ENCODE assay signal across 10 cellular contexts in the genomic region with DNA sequence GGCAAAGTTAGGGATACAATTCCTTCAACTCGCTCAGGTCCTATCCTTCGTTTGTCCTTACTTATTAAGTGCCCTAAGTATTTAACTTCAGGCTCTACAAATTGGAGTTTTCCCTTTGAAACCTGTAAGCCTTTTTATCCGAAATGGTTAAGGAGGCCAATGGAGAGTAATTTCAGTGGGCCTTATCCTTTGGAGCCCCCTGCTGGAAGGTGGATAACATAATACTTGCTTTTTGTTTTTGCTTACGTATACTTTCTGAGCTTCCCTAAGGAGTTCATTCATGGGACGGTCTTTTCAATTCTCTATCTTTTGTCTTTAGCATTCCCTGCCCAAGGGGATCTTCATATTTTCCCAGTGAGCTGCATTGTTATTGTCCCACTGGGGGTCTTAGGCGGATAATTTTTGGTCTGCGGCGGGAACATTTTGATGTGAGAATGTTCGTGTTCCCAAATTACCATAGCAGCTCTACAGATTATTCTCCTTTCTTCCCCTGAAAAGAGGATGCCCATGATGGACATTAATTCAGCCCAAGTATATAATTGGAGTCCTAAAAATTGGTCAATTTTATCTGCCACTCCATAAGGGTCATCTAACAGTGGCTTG. TPM values are rescaled to one million over a fixed set of nuclear protein-coding genes. Genes with fewer than 3 reads are reported as not detected.
DNase-seq lines count a peak whose midpoint lies in the region; ATAC-seq and TF ChIP-seq lines count a peak whose summit lies in the region.
"Had no signal": no experiment of that assay in that cellular context is flagged by ENCODE, and none has a peak within 500 bp of the region (broad histone marks: within the 10 kb centered on the region; RNA-seq: fewer than 3 reads in every experiment).

No MANE protein-coding gene starts in this region.

- TF ChIP-seq CTCF in Loucy (conservative IDR thresholded peaks at IDR 0.05; ENCODE audit: low read length) (peak; percentile 85), fibroblast of lung (conservative IDR thresholded peaks at IDR 0.05 in 1 of 2, IDR thresholded peaks at IDR 0.05 in 1 of 2; ENCODE audit: low read depth in 1 of 2, low read length in 2 of 2) (peak; percentile 72), nephron (IDR thresholded peaks at IDR 0.05; ENCODE audit: unreplicated experiment in 3 of 3) (peak; percentile 49 to 59 (median 56))

- ATAC-seq in GM19328 (IDR thresholded peaks at IDR 0.05; ENCODE audit: unreplicated experiment) = no peak
- no peak for ATAC-seq in HG03135 (IDR thresholded peaks at IDR 0.05; ENCODE audit: unreplicated experiment)

- no peaks in the 10 kb centered on the region for H3F3A ChIP-seq in Loucy (ENCODE audit: low read depth)

- no peaks in the 10 kb centered on the region; the same call in 1 of the 2 replicates for H3K9me3 ChIP-seq in Loucy (ENCODE audit: insufficient read depth, low read depth, low read length)
- H3K9me3 ChIP-seq in fibroblast of lung (ENCODE audit: control insufficient read depth, insufficient read depth, low read depth, low read length) = no peaks in the 10 kb centered on the region

- peak; percentile 55 for DNase-seq in NCI-H2227 (lab: John Stamatoyannopoulos, UW; ENCODE audit: unreplicated experiment)
- no peak for DNase-seq in NCI-H2227 treated with DMSO at 0.1 percent for 48 hours (lab: John Stamatoyannopoulos, UW)
- peak; percentile 11 for DNase-seq in T-helper 9 cell
- DNase-seq in fibroblast of lung (ENCODE audit: low read depth in 2 of 2) = peak; percentile 27 to 66
- DNase-seq: activated naive CD8-positive, alpha-beta T cell treated with anti-CD3 and anti-CD28 coated beads, Interleukin-2, amount 10 ng/mL, durations not matched to agents 7 days and 5 days had no signal

- H3K4me3 ChIP-seq in Loucy (ENCODE audit: low read length, poor library complexity, severe bottlenecking) (no peak overlapping the region), fibroblast of lung (replicated peaks in 1 of 4; ENCODE audit: control extremely low read depth in 1 of 4, insufficient read depth in 1 of 4, low read depth in 3 of 4, low read length in 4 of 4) (no peak overlapping the region)

- H3K4me2 ChIP-seq in Loucy (ENCODE audit: low read depth, low read length, poor library complexity, severe bottlenecking) (no peak overlapping the region), fibroblast of lung (ENCODE audit: extremely low read depth, insufficient read depth, low read length) (no peak overlapping the region)

- H3K4me1 ChIP-seq in Loucy (ENCODE audit: insufficient read depth, low read length, poor library complexity, severe bottlenecking) (no peaks in the 10 kb centered on the region), fibroblast of lung (ENCODE audit: control insufficient read depth, extremely low read depth, insufficient read depth, low read length) (no peaks in the 10 kb centered on the region)

- peak overlapping the region in 1 of 3 experiments; percentile 51 for H3K4me3 Mint-ChIP-seq in nephron
- H3K4me3 Mint-ChIP-seq: activated naive CD8-positive, alpha-beta T cell treated with anti-CD3 and anti-CD28 coated beads, Interleukin-2, amount 10 ng/mL, durations not matched to agents 7 days and 5 days; stimulated activated naive CD8-positive, alpha-beta T cell treated with anti-CD3 and anti-CD28 coated beads, Interleukin-15, Interleukin-2, amounts not matched to agents 100 ng/mL and 50 ng/mL, for 24 hours had no signal

- no peak overlapping the region for H3K27ac Mint-ChIP-seq in nephron
- H3K27ac Mint-ChIP-seq: activated naive CD8-positive, alpha-beta T cell treated with anti-CD3 and anti-CD28 coated beads, Interleukin-2, amount 10 ng/mL, durations not matched to agents 7 days and 5 days; stimulated activated naive CD8-positive, alpha-beta T cell treated with anti-CD3 and anti-CD28 coated beads, Interleukin-15, Interleukin-2, amounts not matched to agents 100 ng/mL and 50 ng/mL, for 24 hours had no signal

- H2AFZ ChIP-seq in Loucy (ENCODE audit: low read length) = peak overlapping the region; percentile 56
- H2AFZ ChIP-seq in fibroblast of lung (ENCODE audit: low read length) = no peak overlapping the region

- H3K9me3 Mint-ChIP-seq in nephron = peaks cover 32% of the 10 kb centered on the region

- H3K79me2 ChIP-seq in Loucy (ENCODE audit: insufficient read depth, low read length) = no peaks in the 10 kb centered on the region
- H3K79me2 ChIP-seq in fibroblast of lung (ENCODE audit: control insufficient read depth, insufficient read depth, low read length) = no peaks in the 10 kb centered on the region

- H3K9ac ChIP-seq in Loucy (ENCODE audit: low read depth, low read length, poor library complexity, severe bottlenecking) = no peak overlapping the region
- no peak overlapping the region for H3K9ac ChIP-seq in fibroblast of lung (ENCODE audit: insufficient read depth, low read length)

- H3K36me3 ChIP-seq in Loucy (ENCODE audit: insufficient read depth, low read length) (no peaks in the 10 kb centered on the region), fibroblast of lung (ENCODE audit: control insufficient read depth, insufficient read depth, low read length) (no peaks in the 10 kb centered on the region)

- peaks cover 11% of the 10 kb centered on the region for H3K27me3 Mint-ChIP-seq in nephron (ENCODE audit: low read depth)
- H3K27me3 Mint-ChIP-seq: activated naive CD8-positive, alpha-beta T cell treated with anti-CD3 and anti-CD28 coated beads, Interleukin-2, amount 10 ng/mL, durations not matched to agents 7 days and 5 days; stimulated activated naive CD8-positive, alpha-beta T cell treated with anti-CD3 and anti-CD28 coated beads, Interleukin-15, Interleukin-2, amounts not matched to agents 100 ng/mL and 50 ng/mL, for 24 hours had no signal

- H3K27me3 ChIP-seq in Loucy (ENCODE audit: insufficient read depth, low read length, poor library complexity, severe bottlenecking) (no peaks in the 10 kb centered on the region), fibroblast of lung (ENCODE audit: control insufficient read depth, insufficient read depth, low read length) (no peaks in the 10 kb centered on the region)

- no peaks in the 10 kb centered on the region for H3K9me2 ChIP-seq in Loucy (replicated peaks; ENCODE audit: low read depth, low read length)

- no peaks in the 10 kb centered on the region for H3K4me1 Mint-ChIP-seq in nephron
- H3K4me1 Mint-ChIP-seq: activated naive CD8-positive, alpha-beta T cell treated with anti-CD3 and anti-CD28 coated beads, Interleukin-2, amount 10 ng/mL, durations not matched to agents 7 days and 5 days had no signal

- H3K36me3 Mint-ChIP-seq in nephron (ENCODE audit: low read depth) = no peaks in the 10 kb centered on the region

- H4K20me1 ChIP-seq in Loucy (ENCODE audit: insufficient read depth, low read length, poor library complexity, severe bottlenecking) = no peaks in the 10 kb centered on the region
- no peaks in the 10 kb centered on the region for H4K20me1 ChIP-seq in fibroblast of lung (ENCODE audit: control insufficient read depth, extremely low read depth, insufficient read depth, low read length)

- no peak overlapping the region for H3K27ac ChIP-seq in fibroblast of lung (ENCODE audit: insufficient read depth, low read length)

RNA-seq across cellular contexts. Expression of gene TRAPPC8, which starts 34.4 kb away (rescaled TPM):
- 51.1 and 64.2 TPM in 2 replicates for total RNA-seq in fibroblast of lung
- 47.3 and 53.4 TPM in 2 replicates for polyA plus RNA-seq in fibroblast of lung
- polyA plus RNA-seq in fibroblast of lung (2012) = 16.4 and 17.7 TPM in 2 replicates
- 40.7 and 50.4 TPM in 2 replicates for polyA minus RNA-seq in fibroblast of lung (ENCODE audit: low replicate concordance)

RNA-seq across cellular contexts. Expression of gene RNF125, which starts 41.3 kb away (rescaled TPM):
- 0.26 and 0.33 TPM in 2 replicates for total RNA-seq in fibroblast of lung
- 0.14 and 0.67 TPM in 2 replicates for polyA plus RNA-seq in fibroblast of lung
- polyA plus RNA-seq in fibroblast of lung (2012) = 0.10 and 0.28 TPM in 2 replicates
- polyA minus RNA-seq in fibroblast of lung (ENCODE audit: low replicate concordance) = 0.19 and 0.39 TPM in 2 replicates
